11 cellular contexts compared by ENCODE assay signal in the genomic region with DNA sequence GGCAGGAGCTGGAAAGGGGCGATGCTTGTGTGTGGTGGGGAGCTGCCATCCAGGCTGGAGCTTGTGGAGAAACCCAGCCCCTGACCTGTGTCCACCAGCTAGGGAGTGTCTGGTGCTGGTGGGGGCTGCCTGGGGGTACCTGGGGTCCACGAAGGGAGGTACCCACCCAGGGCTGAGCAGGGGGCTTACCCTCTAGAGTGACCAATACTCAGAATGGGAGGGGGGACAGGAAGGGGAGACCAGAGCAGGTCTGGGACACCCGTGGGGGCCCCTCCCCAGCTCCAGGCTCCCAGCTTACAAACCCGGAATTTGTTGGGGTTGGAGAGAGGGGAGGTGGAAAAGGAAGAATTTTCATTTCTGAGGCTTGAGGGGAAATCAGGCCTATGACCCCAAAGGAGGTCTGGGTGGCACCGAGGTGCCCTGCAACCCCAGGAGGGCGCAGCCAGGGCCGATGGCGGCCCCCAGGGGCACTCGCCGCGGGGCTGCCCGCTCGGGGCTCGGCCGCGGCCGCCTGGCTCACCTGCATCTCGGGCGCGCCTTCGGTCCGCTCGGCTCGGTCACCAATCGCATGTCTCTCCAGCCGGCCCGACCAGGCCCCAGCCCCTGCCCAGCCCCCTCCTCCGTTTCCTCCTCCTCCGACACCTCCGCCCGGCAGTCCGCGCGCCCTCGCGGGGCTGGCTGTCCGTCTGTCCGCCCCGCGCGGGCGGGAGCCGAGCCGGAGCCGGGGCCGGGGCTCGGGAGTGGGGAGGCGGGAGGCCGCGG. TPM values are rescaled to one million over a fixed set of nuclear protein-coding genes. Genes with fewer than 3 reads are reported as not detected.
DNase-seq lines count a peak whose midpoint lies in the region; ATAC-seq, FAIRE-seq and TF ChIP-seq lines count a peak whose summit lies in the region.
"Had no signal": no experiment of that assay in that cellular context is flagged by ENCODE, and none has a peak within 500 bp of the region (broad histone marks: within the 10 kb centered on the region; RNA-seq: fewer than 3 reads in every experiment).

No MANE protein-coding gene starts in this region.

- H3K4me1 Mint-ChIP-seq in brain: peaks cover 55% of the 10 kb centered on the region

- TF ChIP-seq EP300 in HepG2 (IDR thresholded peaks at IDR 0.05; ENCODE audit: low read depth in 2 of 2, low read length in 2 of 2) (no peak), HepG2 (CRISPR knock-in tag; IDR thresholded peaks at IDR 0.05; ENCODE audit: borderline replicate concordance) (no peak), stomach (IDR thresholded peaks at IDR 0.05) (no peak)

- CTCF ChIA-PET in HepG2 (lab: Yijun Ruan, JAX; ENCODE audit: low intra/inter-chr PET ratio, low total read pairs): interaction anchor here (2.4 to 2.9 kb wide), 2 partner anchors 22 to 243 kb away, joined by 8 to 17 read pairs; no protein-coding TSS in a partner anchor

- H3K4me3 Mint-ChIP-seq in brain: peak overlapping the region; percentile 72 to 84 (median 79)

- no peaks in the 10 kb centered on the region for H3K36me3 Mint-ChIP-seq in brain

- peaks cover 51% of the 10 kb centered on the region for H3K4me1 ChIP-seq in HUES6 (ENCODE audit: control insufficient read depth, insufficient read depth, low read length)
- H3K4me1 ChIP-seq in HepG2 (ENCODE audit: insufficient read depth, low read length): peaks cover 5% of the 10 kb centered on the region; the same call in 1 of the 2 replicates
- H3K4me1 ChIP-seq in stomach: peaks cover 18 to 38% (median 34%) of the 10 kb centered on the region in 4 donors

- peak overlapping the region; percentile 5 for H3K9ac ChIP-seq in HUES6 (ENCODE audit: low read length)
- H3K9ac ChIP-seq in HepG2 (ENCODE audit: insufficient read depth, low read depth, low read length): no peak overlapping the region

- no peak for FAIRE-seq in HepG2 (lab: Jason Lieb, UNC)
- FAIRE-seq: bronchial epithelial cell, H54 had no signal

- no peaks in the 10 kb centered on the region for H3K79me2 ChIP-seq in HepG2 (ENCODE audit: insufficient read depth, low read length)

- no peak overlapping the region for H3K27ac ChIP-seq in HUES6 (ENCODE audit: low read depth, low read length)
- H3K27ac ChIP-seq in HepG2 (ENCODE audit: extremely low read length, insufficient read depth, low read length): no peak overlapping the region
- H3K27ac ChIP-seq in stomach: no peak overlapping the region

- H3K27me3 ChIP-seq in HUES6 (ENCODE audit: control insufficient read depth, insufficient read depth, low read length): peaks cover 54% of the 10 kb centered on the region
- H3K27me3 ChIP-seq in HepG2 (ENCODE audit: control insufficient read depth in 1 of 2, insufficient read depth in 2 of 2, low read length in 2 of 2): peaks cover 6 to 43% of the 10 kb centered on the region in 2 experiments; a peak in 4 of 5 replicates
- peaks cover 14 to 70% (median 51%) of the 10 kb centered on the region in 3 donors for H3K27me3 ChIP-seq in stomach

- H3K9me3 ChIP-seq in HUES6 (ENCODE audit: control insufficient read depth, insufficient read depth, low read depth, low read length) (no peaks in the 10 kb centered on the region), HepG2 (ENCODE audit: low read length) (no peaks in the 10 kb centered on the region), stomach (no peaks in the 10 kb centered on the region)

- peaks cover 27% of the 10 kb centered on the region for H3K27me3 Mint-ChIP-seq in brain

- no peak for ATAC-seq in HepG2
- no peak for ATAC-seq in GM18519 (IDR thresholded peaks at IDR 0.05; ENCODE audit: low FRiP score, unreplicated experiment)

- in situ Hi-C loops in HepG2 (cut with HindIII; ENCODE audit: extremely low pct_ligation_motif_present, low pct_unique_long_range_greater_than_20kb) (loop anchor here (25.0 kb wide), 1 partner anchor 180 kb away; no protein-coding TSS in a partner anchor), GM13977 (cut with MboI; ENCODE audit: low pct_unique_long_range_greater_than_20kb, low sequenced_read_pairs, unreplicated experiment) (loop anchor here (25.0 kb wide), 1 partner anchor 180 kb away; no protein-coding TSS in a partner anchor)

- 20% methylated on average over 8 of the region's 50 CpGs for WGBS in HepG2 (ENCODE audit: low lambda C conversion rate)
- 3 to 8% (median 5%) methylated on average over 10 to 50 of the region's 50 CpGs for WGBS in stomach, 5 donors

- no TSS peak for BruUV-seq in HepG2 (replicated peaks; lab: Mats Ljungman, UMichigan)

- H3K4me2 ChIP-seq in HepG2 (ENCODE audit: low read depth, low read length): peak overlapping the region; percentile 45

- H3K9me3 Mint-ChIP-seq in brain: peaks cover 0 to 5% (median 0%) of the 10 kb centered on the region in 5 experiments

- H3K4me3 ChIP-seq in HUES6 (ENCODE audit: low read depth, low read length) (peak overlapping the region; percentile 60), HepG2 (replicated peaks in 1 of 3; ENCODE audit: insufficient read depth in 1 of 3, low read depth in 2 of 3, low read length in 3 of 3) (peak overlapping the region in 2 of 3 experiments; percentile 16 to 35; a peak in 2 of 6 replicates), stomach (peak overlapping the region; percentile 38 to 53 (median 43))

- no peaks in the 10 kb centered on the region for H3K36me3 ChIP-seq in HUES6 (ENCODE audit: control insufficient read depth, insufficient read depth, low read length)
- no peaks in the 10 kb centered on the region for H3K36me3 ChIP-seq in HepG2 (replicated peaks in 1 of 2; ENCODE audit: control insufficient read depth in 1 of 2, insufficient read depth in 2 of 2, low read length in 2 of 2)
- H3K36me3 ChIP-seq in stomach: no peaks in the 10 kb centered on the region

- TF ChIP-seq RAD21 in HepG2 (CRISPR knock-in tag; IDR thresholded peaks at IDR 0.05): no peak

- peak overlapping the region in 3 of 5 experiments; percentile 71 to 91 (median 81) for H3K27ac Mint-ChIP-seq in brain

- DNase-seq in HepG2 (ENCODE audit: low spot score) (no peak), stomach (no peak), GM13977 (ENCODE audit: low spot score) (no peak), kidney glomerular epithelial cell (lab: John Stamatoyannopoulos, UW) (no peak)
- DNase-seq in stimulated activated naive CD4-positive, alpha-beta T cell (lab: John Stamatoyannopoulos, UW): no peak
- DNase-seq: KBM-7 had no signal

- intact Hi-C loops in HepG2 (cut with micrococcal nuclease; ENCODE audit: unreplicated experiment): loop anchor here (5.0 kb wide), 1 partner anchor 90 kb away; no protein-coding TSS in a partner anchor
- intact Hi-C loops in stomach (cut with DNase I; ENCODE audit: low total_unique reads): no loop called here

- POLR2A ChIA-PET in HepG2 (lab: Yijun Ruan, JAX): no interaction called here

- H2AFZ ChIP-seq in HepG2 (ENCODE audit: low read length): no peak overlapping the region

- H4K20me1 ChIP-seq in HepG2 (ENCODE audit: insufficient read depth, low read length): no peaks in the 10 kb centered on the region

- TF ChIP-seq POLR2A in HepG2 (IDR thresholded peaks at IDR 0.05; ENCODE audit: insufficient read depth in 1 of 2, low read depth in 2 of 2, low read length in 2 of 2): no peak
- no peak for TF ChIP-seq POLR2A in stomach (IDR thresholded peaks at IDR 0.05)

- TF ChIP-seq CTCF in brain (conservative IDR thresholded peaks at IDR 0.05) (no peak), HepG2 (CRISPR knock-in tag; IDR thresholded peaks at IDR 0.05) (no peak), stomach (IDR thresholded peaks at IDR 0.05) (no peak), GM13977 (IDR thresholded peaks at IDR 0.05; ENCODE audit: extremely low read depth, insufficient read depth, missing control alignments) (no peak)

TF ChIP-seq in HepG2, 621 proteins besides CTCF, POLR2A, EP300 and RAD21:
- TF ChIP-seq ZNF777 (CRISPR knock-in tag; IDR thresholded peaks at IDR 0.05) (peak; percentile 42; the same call in 1 of the 2 replicates), ZNF24 (IDR thresholded peaks at IDR 0.05) (no peak), EZH2 (conservative IDR thresholded peaks at IDR 0.05; ENCODE audit: low read depth, low read length) (peak; percentile 79)

RNA-seq across cellular contexts. Expression of a gene that starts 0.7 kb away (rescaled TPM):
- polyA plus RNA-seq in brain (ENCODE audit: insufficient read depth, low read depth, low replicate concordance) (40.6 TPM), HepG2 (2011; rRNA removed) (0.07 and 0.08 TPM in 2 replicates), stomach (1 to 10 TPM in 1 of 3 donors, under 1 TPM in 1, not detected in 1; 0.25 to 1.3 TPM)
- total RNA-seq in HepG2 (2016; rRNA removed; fragmentation: Illumina TruSeq; extraction: Trizol) (not detected in 2 replicates), stomach (under 1 TPM in 2 of 5 donors, not detected in 3; 0.55 to 0.58 TPM)
- not detected in 2 replicates for total RNA-seq in HepG2 (2016; cell fraction: cytosol; rRNA removed; fragmentation: Illumina TruSeq; extraction: Trizol; ENCODE audit: low read depth)
- total RNA-seq in HepG2 (2016; cell fraction: insoluble cytoplasmic fraction; rRNA removed; fragmentation: Illumina TruSeq; extraction: Trizol): 0.06 TPM in 1 of 2 replicates, not detected in the other
- total RNA-seq in HepG2 (2016; cell fraction: membrane; rRNA removed; fragmentation: Illumina TruSeq; extraction: Trizol): 0.14 TPM in 1 of 2 replicates, not detected in the other
- not detected in 2 replicates for total RNA-seq in HepG2 (2016; cell fraction: nucleus; rRNA removed; fragmentation: Illumina TruSeq; extraction: Trizol)
- polyA plus RNA-seq in HepG2 (2011; cell fraction: cytosol; rRNA removed): 0.07 and 0.14 TPM in 2 replicates
- polyA plus RNA-seq in HepG2 (2011; cell fraction: nucleus; rRNA removed): 0.05 TPM in 1 of 2 replicates, not detected in the other
- polyA plus RNA-seq in HepG2 (2012): not detected in 2 replicates
- polyA plus RNA-seq in HepG2 (2016; cell fraction: cytosol; fragmentation: Illumina TruSeq; extraction: Trizol; ENCODE audit: low read depth): 0.05 TPM in 1 of 2 replicates, not detected in the other
- polyA plus RNA-seq in HepG2 (2016; cell fraction: insoluble cytoplasmic fraction; fragmentation: Illumina TruSeq; extraction: Trizol; ENCODE audit: low read depth): 0.10 TPM in 1 of 2 replicates, not detected in the other
- 0.16 TPM in 2 replicates for polyA plus RNA-seq in HepG2 (2016; cell fraction: membrane; fragmentation: Illumina TruSeq; extraction: Trizol; ENCODE audit: low read depth)
- polyA plus RNA-seq in HepG2 (2016; cell fraction: nucleus; fragmentation: Illumina TruSeq; extraction: Trizol; ENCODE audit: insufficient read depth, low read depth): not detected in 2 replicates
- 1.4 TPM in 1 of 2 replicates, not detected in the other for polyA minus RNA-seq in HepG2 (2011; rRNA and poly(A)+ RNA removed; ENCODE audit: low replicate concordance)
- not detected in 2 replicates for polyA minus RNA-seq in HepG2 (2011; cell fraction: cytosol; rRNA and poly(A)+ RNA removed)
- polyA minus RNA-seq in HepG2 (2011; cell fraction: nucleus; rRNA and poly(A)+ RNA removed): not detected in 2 replicates
- total RNA-seq: bronchial epithelial cell had no signal

Comparison
In these comparisons a context has a peak if more than half of its experiments do, and no peak if none do; other contexts are left out.
1. RNA of a gene that starts 0.7 kb away (polyA plus RNA-seq): 40.6 TPM in brain (single experiment); 0.25 to 1.3 TPM in stomach and 0.05 to 0.16 TPM in HepG2; every median in the first group is over 10 times any median in the second.
2. Peak in every context shown above with its lines, with median percentiles within 50 percentile points of each other: H3K4me3 ChIP-seq.